ENCODE assay signal across 23 cellular contexts in genomic region chr3:138450704-138451424, GRCh38.
"Had no signal": no experiment of that assay in that cellular context is flagged by ENCODE, and none has a peak within 500 bp of the region (broad histone marks: within the 10 kb centered on the region; RNA-seq: fewer than 3 reads in every experiment).

No MANE protein-coding gene starts in this region.

- H2AFZ ChIP-seq: neural progenitor cell had no signal

- H3K36me3 ChIP-seq: neural progenitor cell, ovary, right lobe of liver, stomach had no signal

- H3K4me3 Mint-ChIP-seq: activated naive CD8-positive, alpha-beta T cell; activated T-cell treated with anti-CD3 and anti-CD28 coated beads, Interleukin-2, amount 50 U/mL, for 72 hours; memory B cell; naive thymus-derived CD4-positive, alpha-beta T cell; neural progenitor cell; stimulated activated effector memory CD8-positive, alpha-beta T cell treated with anti-CD3 and anti-CD28 coated beads, Interleukin-12 subunit alpha, Interleukin-12 subunit beta, amount 100 ng/mL, for 72 hours had no signal

- H3K4me2 ChIP-seq: neural progenitor cell, smooth muscle cell had no signal

- H3K4me3 ChIP-seq: neural progenitor cell, ovary, right lobe of liver, smooth muscle cell, stomach, testis, upper lobe of left lung had no signal

- H3K27me3 Mint-ChIP-seq: activated naive CD8-positive, alpha-beta T cell had no signal

- H3K27ac Mint-ChIP-seq: activated naive CD8-positive, alpha-beta T cell; activated T-cell treated with anti-CD3 and anti-CD28 coated beads, Interleukin-2, amount 50 U/mL, for 72 hours; memory B cell; neural progenitor cell; stimulated activated effector memory CD8-positive, alpha-beta T cell treated with anti-CD3 and anti-CD28 coated beads, Interleukin-12 subunit alpha, Interleukin-12 subunit beta, amount 100 ng/mL, for 72 hours had no signal

- H3K4me1 Mint-ChIP-seq: memory B cell; neural progenitor cell; stimulated activated effector memory CD8-positive, alpha-beta T cell treated with anti-CD3 and anti-CD28 coated beads, Interleukin-12 subunit alpha, Interleukin-12 subunit beta, amount 100 ng/mL, for 72 hours had no signal

- H3K27ac ChIP-seq: neural progenitor cell, ovary, right lobe of liver, stomach, testis, upper lobe of left lung had no signal

- H3K36me3 Mint-ChIP-seq: activated naive CD8-positive, alpha-beta T cell; memory B cell; naive thymus-derived CD4-positive, alpha-beta T cell; neural progenitor cell; stimulated activated effector memory CD8-positive, alpha-beta T cell treated with anti-CD3 and anti-CD28 coated beads, Interleukin-12 subunit alpha, Interleukin-12 subunit beta, amount 100 ng/mL, for 72 hours had no signal

- H3K9me3 Mint-ChIP-seq: activated T-cell treated with anti-CD3 and anti-CD28 coated beads, Interleukin-2, amount 50 U/mL, for 72 hours; memory B cell; naive thymus-derived CD4-positive, alpha-beta T cell; neural progenitor cell; stimulated activated effector memory CD8-positive, alpha-beta T cell treated with anti-CD3 and anti-CD28 coated beads, Interleukin-12 subunit alpha, Interleukin-12 subunit beta, amount 100 ng/mL, for 72 hours had no signal

- H3K4me1 ChIP-seq: neural progenitor cell, right lobe of liver, testis, upper lobe of left lung had no signal

- H3K9ac ChIP-seq: neural progenitor cell had no signal

- H3K27me3 ChIP-seq: neural progenitor cell, ovary, right lobe of liver, stomach, testis, upper lobe of left lung had no signal

- ATAC-seq: activated T-cell treated with anti-CD3 and anti-CD28 coated beads, Interleukin-2, amount 50 U/mL, for 72 hours; left lobe of liver; naive thymus-derived CD4-positive, alpha-beta T cell; stimulated activated effector memory CD8-positive, alpha-beta T cell treated with anti-CD3 and anti-CD28 coated beads, Interleukin-12 subunit alpha, Interleukin-12 subunit beta, amount 100 ng/mL, for 72 hours had no signal

- DNase-seq: activated CD4-positive, alpha-beta T cell treated with anti-CD3 and anti-CD28 coated beads, Interleukin-2, amount 50 U/mL, for 1 hour; activated CD4-positive, CD25-positive, alpha-beta regulatory T cell treated with anti-CD3 and anti-CD28 coated beads, Interleukin-2, amount 50 U/mL, for 72 hours; activated CD8-positive, alpha-beta memory T cell treated with anti-CD3 and anti-CD28 coated beads, Interleukin-2, amount 50 U/mL, for 48 hours; activated gamma-delta T cell treated with Interleukin-2 at 50 U/mL for 16 hours; activated T-cell treated with anti-CD3 and anti-CD28 coated beads, Interleukin-2, amount 50 U/mL, for 72 hours; foreskin melanocyte; glutamatergic neuron; hippocampal formation; kidney; naive thymus-derived CD4-positive, alpha-beta T cell; stimulated activated CD4-positive, alpha-beta T cell treated with anti-CD3 and anti-CD28 coated beads, Interleukin-4, amount 100 ng/mL, for 24 hours; stomach; T1000; testis had no signal

- H3K9me3 ChIP-seq: ovary, right lobe of liver, stomach, testis, upper lobe of left lung had no signal
